In the genomic region with DNA sequence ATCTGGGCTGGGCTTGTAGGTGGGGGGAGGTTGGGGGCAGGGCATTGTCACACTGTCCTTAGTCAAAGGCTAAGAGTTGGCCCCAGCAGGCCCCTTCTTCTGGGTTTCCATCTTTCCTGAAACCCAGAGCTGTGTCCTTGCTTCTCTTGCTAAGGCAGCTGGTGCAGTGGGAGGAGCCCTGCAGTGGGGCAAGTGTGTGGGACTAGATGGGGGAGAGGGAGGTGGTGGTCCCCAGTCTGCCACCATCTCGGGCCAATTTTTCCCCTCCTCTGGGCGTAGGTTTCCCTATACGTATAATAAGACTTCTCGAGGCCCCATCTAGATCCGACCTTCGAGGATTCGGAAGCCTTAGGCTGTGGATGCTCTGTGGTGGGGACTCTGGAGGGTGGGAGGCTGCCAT, we compare ENCODE assay signal across 1 cellular context.
TF ChIP-seq lines count a peak whose summit lies in the region.

No MANE protein-coding gene starts in this region.

TF ChIP-seq in IMR-90, 13 proteins besides CTCF, POLR2A, EP300 and RAD21:
- TF ChIP-seq CHD1 (IDR thresholded peaks at IDR 0.05; ENCODE audit: low read depth, low read length) = no peak
- no peak for TF ChIP-seq FOS (IDR thresholded peaks at IDR 0.05; ENCODE audit: low read depth, low read length)
- TF ChIP-seq NFE2L2 (IDR thresholded peaks at IDR 0.05; ENCODE audit: low read depth, low read length) = no peak
- TF ChIP-seq RFX5 (IDR thresholded peaks at IDR 0.05; ENCODE audit: low read depth, low read length) = no peak
- no peak for TF ChIP-seq SMC3 (IDR thresholded peaks at IDR 0.05; ENCODE audit: low read depth, low read length)
- TF ChIP-seq MAZ (IDR thresholded peaks at IDR 0.05; ENCODE audit: borderline replicate concordance, low read depth, low read length) = no peak
- TF ChIP-seq MXI1 (IDR thresholded peaks at IDR 0.05; ENCODE audit: borderline replicate concordance, low read depth, low read length) = no peak
- no peak for TF ChIP-seq RCOR1 (IDR thresholded peaks at IDR 0.05; ENCODE audit: insufficient replicate concordance, low read length)
- no peak for TF ChIP-seq BHLHE40 (IDR thresholded peaks at IDR 0.05; ENCODE audit: low read depth, low read length)
- no peak for TF ChIP-seq MAFK (IDR thresholded peaks at IDR 0.05; ENCODE audit: low read depth, low read length)
- TF ChIP-seq CEBPB (IDR thresholded peaks at IDR 0.05; ENCODE audit: low read depth, low read length) = no peak
- TF ChIP-seq ELK1 (IDR thresholded peaks at IDR 0.05; ENCODE audit: borderline replicate concordance, low read depth, low read length) = no peak
- TF ChIP-seq USF2 (IDR thresholded peaks at IDR 0.05; ENCODE audit: low read depth, low read length) = no peak
TF ChIP-seq in IMR-90: peak in this region for 0.
